In the genomic region with DNA sequence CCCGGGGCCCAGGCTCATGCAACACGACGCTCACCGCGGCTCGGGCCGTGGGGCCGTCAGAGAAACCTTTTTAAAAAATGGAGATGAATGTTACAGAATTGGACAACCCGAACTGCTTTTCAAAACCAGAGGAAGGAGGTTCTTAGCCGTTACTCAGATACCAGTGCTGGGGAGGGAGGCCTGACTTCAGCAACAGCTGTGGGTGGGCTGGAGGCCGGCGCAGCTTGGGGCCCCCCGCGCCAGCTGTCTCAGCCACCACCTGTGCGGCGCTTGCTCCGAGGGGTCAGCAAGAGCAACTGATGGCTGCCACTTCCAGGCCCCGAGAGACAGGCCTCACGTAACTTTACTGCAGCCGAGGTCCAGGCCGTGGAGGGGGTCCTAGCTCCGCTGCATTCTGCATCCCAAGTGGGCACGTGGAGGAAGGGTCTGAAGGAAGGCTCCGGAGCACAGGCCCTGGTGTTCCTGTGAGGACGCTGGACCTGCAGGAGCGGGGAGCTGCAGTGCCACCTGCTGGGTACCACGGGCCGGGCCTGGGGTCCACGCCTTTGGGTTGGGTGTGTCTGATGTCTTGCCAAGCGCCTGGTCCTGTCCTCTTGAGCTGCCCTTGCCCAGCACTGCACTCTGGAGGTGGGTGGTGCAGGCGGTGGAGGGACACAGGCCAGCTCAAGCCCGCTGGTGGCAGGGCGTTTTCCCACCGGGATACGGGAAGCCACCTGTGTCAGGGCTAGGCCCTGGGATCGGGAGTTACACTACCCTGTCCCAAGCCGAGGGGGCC, we compare ENCODE assay signal across 9 cellular contexts. TPM values are rescaled to one million over a fixed set of nuclear protein-coding genes. Genes with fewer than 3 reads are reported as not detected.
DNase-seq lines count a peak whose midpoint lies in the region; ATAC-seq and TF ChIP-seq lines count a peak whose summit lies in the region.
"Had no signal": no experiment of that assay in that cellular context is flagged by ENCODE, and none has a peak within 500 bp of the region (broad histone marks: within the 10 kb centered on the region; RNA-seq: fewer than 3 reads in every experiment).

No MANE protein-coding gene starts in this region.

- TF ChIP-seq EP300 in sigmoid colon (IDR thresholded peaks at IDR 0.05) = no peak

- H3K4me1 ChIP-seq in sigmoid colon = peaks cover 0 to 9% (median 3%) of the 10 kb centered on the region in 4 donors

- peak; percentile 67 for ATAC-seq in activated T-cell treated with anti-CD3 and anti-CD28 coated beads, Interleukin-2, amount 50 U/mL, for 4 hours
- no peak for ATAC-seq in GM21717 (IDR thresholded peaks at IDR 0.05; ENCODE audit: unreplicated experiment)

- intact Hi-C loops in head of caudate nucleus (cut with DNase I) = no loop called here
- intact Hi-C loops in sigmoid colon (cut with DNase I) = loop anchor here (5.0 kb wide), 1 partner anchor 37 kb away; no protein-coding TSS in a partner anchor

- DNase-seq in GM03348 (ENCODE audit: low spot score) (peak; percentile 55), NCI-H1105 (lab: John Stamatoyannopoulos, UW) (peak; percentile 13), head of caudate nucleus (peak in 35 of 42 donors; percentile 22 to 78 (median 43)), sigmoid colon (peak; percentile 79), NCI-H1436 (lab: John Stamatoyannopoulos, UW) (no peak), putamen (ENCODE audit: low spot score) (no peak)
- peak; percentile 48 for DNase-seq in activated T-cell treated with anti-CD3 and anti-CD28 coated beads, Interleukin-2, amount 50 U/mL, for 4 hours

- H3K36me3 ChIP-seq in sigmoid colon = peaks cover 31 to 98% (median 62%) of the 10 kb centered on the region in 4 donors

- H3K27me3 Mint-ChIP-seq in activated T-cell treated with anti-CD3 and anti-CD28 coated beads, Interleukin-2, amount 50 U/mL, for 4 hours (ENCODE audit: low read depth) = no peaks in the 10 kb centered on the region

- WGBS in sigmoid colon, 2 donors = 64 to 75% methylated on average over 37 of the region's 37 CpGs

- no peak overlapping the region for H3K4me3 Mint-ChIP-seq in activated T-cell treated with anti-CD3 and anti-CD28 coated beads, Interleukin-2, amount 50 U/mL, for 4 hours

- no peaks in the 10 kb centered on the region for H3K9me3 Mint-ChIP-seq in activated T-cell treated with anti-CD3 and anti-CD28 coated beads, Interleukin-2, amount 50 U/mL, for 4 hours

- H3K36me3 Mint-ChIP-seq in activated T-cell treated with anti-CD3 and anti-CD28 coated beads, Interleukin-2, amount 50 U/mL, for 4 hours (ENCODE audit: insufficient read depth) = peaks cover 15% of the 10 kb centered on the region

- H3K27me3 ChIP-seq in sigmoid colon = no peaks in the 10 kb centered on the region

- H3K9me3 ChIP-seq in sigmoid colon = no peaks in the 10 kb centered on the region

- no peaks in the 10 kb centered on the region for H3K4me1 Mint-ChIP-seq in activated T-cell treated with anti-CD3 and anti-CD28 coated beads, Interleukin-2, amount 50 U/mL, for 4 hours (ENCODE audit: low read depth)

- H3K27ac ChIP-seq in sigmoid colon = no peak overlapping the region
- H3K27ac ChIP-seq: skin epidermis had no signal

- no peak for TF ChIP-seq POLR2A in sigmoid colon (IDR thresholded peaks at IDR 0.05)

- TF ChIP-seq CTCF in sigmoid colon (IDR thresholded peaks at IDR 0.05) = peak in 3 of 4 experiments; percentile 31 to 61 (median 48)

- no peak overlapping the region for H3K4me3 ChIP-seq in sigmoid colon
- H3K4me3 ChIP-seq: skin epidermis had no signal

RNA-seq across cellular contexts. Expression of a gene that starts 9.8 kb away (rescaled TPM):
- total RNA-seq in activated T-cell treated with anti-CD3 and anti-CD28 coated beads, Interleukin-2, amount 50 U/mL, for 4 hours = 10 to 100 TPM; 16.7 to 19.5 (median 19.1) TPM
- 10 to 100 TPM; 22.7 to 30.6 (median 26.6) TPM for total RNA-seq in sigmoid colon
- polyA plus RNA-seq in sigmoid colon = 10 to 100 TPM; 12.6 to 20.5 (median 15.3) TPM

RNA-seq across cellular contexts. Expression of a gene that starts 20.9 kb away (rescaled TPM):
- total RNA-seq in activated T-cell treated with anti-CD3 and anti-CD28 coated beads, Interleukin-2, amount 50 U/mL, for 4 hours = 10 to 100 TPM; 10.5 to 14.4 (median 10.9) TPM
- total RNA-seq in sigmoid colon = 10 to 100 TPM; 12.5 to 19.4 (median 15.9) TPM
- polyA plus RNA-seq in sigmoid colon = 1 to 10 TPM; 3.9 to 6.7 (median 4.2) TPM

RNA-seq across cellular contexts. Expression of a gene that starts 31.8 kb away (rescaled TPM):
- total RNA-seq in activated T-cell treated with anti-CD3 and anti-CD28 coated beads, Interleukin-2, amount 50 U/mL, for 4 hours = 10 to 100 TPM; 49.5 to 54.9 (median 51.4) TPM
- total RNA-seq in sigmoid colon = 10 to 100 TPM; 54.0 to 83.6 (median 73.2) TPM
- polyA plus RNA-seq in sigmoid colon = 10 to 100 TPM in 1 of 3 donors, 1 to 10 TPM in 2; 4.8 to 12.0 (median 5.1) TPM

RNA-seq across cellular contexts. Expression of a gene that starts 54.7 kb away (rescaled TPM):
- 10 to 100 TPM; 32.1 to 37.6 (median 33.7) TPM for total RNA-seq in activated T-cell treated with anti-CD3 and anti-CD28 coated beads, Interleukin-2, amount 50 U/mL, for 4 hours
- 10 to 100 TPM; 14.4 to 26.8 (median 16.3) TPM for total RNA-seq in sigmoid colon
- 10 to 100 TPM; 15.0 to 31.3 (median 23.4) TPM for polyA plus RNA-seq in sigmoid colon

Comparison
In these comparisons a context has a peak if more than half of its experiments do, and no peak if none do; other contexts are left out.
1. DNase-seq: peak in GM03348 (single experiment), NCI-H1105 (single experiment), activated T-cell treated with anti-CD3 and anti-CD28 coated beads, Interleukin-2, amount 50 U/mL, for 4 hours (single experiment), head of caudate nucleus (35 of 42) and sigmoid colon (single experiment); none in NCI-H1436 (single experiment) and putamen (single experiment).